In genomic region chr5:139787568-139788293, GRCh38 we compare ENCODE assay signal across 8 cellular contexts. TPM values are rescaled to one million over a fixed set of nuclear protein-coding genes. Genes with fewer than 3 reads are reported as not detected.
A peak's percentile ranks its signal among the peaks of the same experiment; 100 is the strongest.
DNase-seq lines count a peak whose midpoint lies in the region; ATAC-seq, FAIRE-seq and TF ChIP-seq lines count a peak whose summit lies in the region.

No MANE protein-coding gene starts in this region.

- no peaks in the 10 kb centered on the region for H3K27me3 ChIP-seq in psoas muscle (ENCODE audit: insufficient read depth in 3 of 3, low read length in 2 of 3)

- POLR2A ChIA-PET in HEK293 (lab: Yijun Ruan, JAX) (interaction anchor here (1.0 to 1.3 kb wide), 3 partner anchors 11 to 181 kb away, joined by 3 to 5 read pairs (median 4); no protein-coding TSS in a partner anchor), T-cell (lab: Charles Lee) (no interaction called here)

- H3K36me3 Mint-ChIP-seq in T-cell, result no peaks in the 10 kb centered on the region

- peaks cover 4 to 11% (median 5%) of the 10 kb centered on the region in 3 donors for H3K4me1 Mint-ChIP-seq in T-cell

- no peak overlapping the region for H3K27ac Mint-ChIP-seq in T-cell

- H3K27ac ChIP-seq in HEK293 (ENCODE audit: extremely low read depth, low read depth, low read length) (peak overlapping the region; percentile 56; the same call in 1 of the 2 replicates), psoas muscle (peak overlapping the region; percentile 80)

- CTCF ChIA-PET in HEK293 (lab: Yijun Ruan, JAX) (interaction anchor here (0.6 to 5.1 kb wide), 59 partner anchors 10 to 568 kb away, joined by 3 to 214 read pairs (median 4); partner anchors contain the start of gene PSD2), T-cell (lab: Charles Lee) (interaction anchor here (0.6 to 3.5 kb wide), 23 partner anchors 10 to 994 kb away, joined by 3 to 63 read pairs (median 5); no protein-coding TSS in a partner anchor)

- H3K4me3 ChIP-seq in HEK293 (ENCODE audit: low read depth, low read length) (peak overlapping the region; percentile 48), psoas muscle (peak overlapping the region; percentile 71)

- no peaks in the 10 kb centered on the region for H3K9me3 ChIP-seq in HEK293 (ENCODE audit: control insufficient read depth, insufficient read depth, low read depth, low read length)
- H3K9me3 ChIP-seq in psoas muscle, result no peaks in the 10 kb centered on the region

- TF ChIP-seq CTCF in HEK293 (tag by site-specific recombination; IDR thresholded peaks at IDR 0.05) (peak; percentile 79; the same call in 1 of the 2 replicates), psoas muscle (IDR thresholded peaks at IDR 0.05) (peak; percentile 98)

- H3K4me3 Mint-ChIP-seq in T-cell, result peak overlapping the region; percentile 80 to 85 (median 80)

- no peaks in the 10 kb centered on the region for H3K4me1 ChIP-seq in HEK293 (ENCODE audit: control insufficient read depth, insufficient read depth, low read length)
- no peaks in the 10 kb centered on the region for H3K4me1 ChIP-seq in psoas muscle

- peaks cover 25 to 42% of the 10 kb centered on the region in 2 donors for H3K27me3 Mint-ChIP-seq in T-cell

- H3K9me3 Mint-ChIP-seq in T-cell, result no peaks in the 10 kb centered on the region

- FAIRE-seq in G401.6 (lab: Jason Lieb, UNC), result peak; percentile 89

- intact Hi-C loops in left ventricle myocardium superior (cut with micrococcal nuclease) (loop anchor here (5.0 to 10.0 kb wide), 3 partner anchors 77 to 370 kb away; no protein-coding TSS in a partner anchor), psoas muscle (cut with DNase I) (loop anchor here (1.0 to 5.0 kb wide), 9 partner anchors 55 to 369 kb away; no protein-coding TSS in a partner anchor)

- ATAC-seq in T-cell (replicated peaks in 1 of 4) (peak; percentile 85 to 88 (median 86)), left ventricle myocardium superior (peak; percentile 92), psoas muscle (peak; percentile 84 to 90 (median 86))

- 0 to 1% (median 0%) methylated on average over 36 to 57 of the region's 57 CpGs for WGBS in psoas muscle, 3 donors

- peak; percentile 80 for DNase-seq in NAMALWA (ENCODE audit: low spot score)
- peak; percentile 36 to 90 (median 76) for DNase-seq in T-cell
- peak; percentile 55 for DNase-seq in amniotic stem cell (lab: John Stamatoyannopoulos, UW)
- DNase-seq in left ventricle myocardium superior, result peak; percentile 92
- DNase-seq in psoas muscle, result peak; percentile 87 to 94
- peak; percentile 93 for DNase-seq in ureter (ENCODE audit: low spot score)

- H3K36me3 ChIP-seq in HEK293 (ENCODE audit: control insufficient read depth in 2 of 2, insufficient read depth in 1 of 2, low read length in 2 of 2) (no peaks in the 10 kb centered on the region), psoas muscle (ENCODE audit: insufficient read depth in 1 of 2, low read depth in 1 of 2) (no peaks in the 10 kb centered on the region)

TF ChIP-seq in HEK293, 187 proteins besides CTCF, POLR2A, EP300 and RAD21 (continues in another document):
- TF ChIP-seq SP7 (tag by site-specific recombination; IDR thresholded peaks at IDR 0.05) (0 out of 2 replicates have a peak, but pooled peaks have one; percentile 28), KLF1 (tag by site-specific recombination; IDR thresholded peaks at IDR 0.05) (0 out of 2 replicates have a peak, but pooled peaks have one; percentile 27), PRDM6 (tag by site-specific recombination; IDR thresholded peaks at IDR 0.05) (no peak), ZNF629 (tag by site-specific recombination; IDR thresholded peaks at IDR 0.05) (peak; percentile 47), ZBTB7A (tag by site-specific recombination; IDR thresholded peaks at IDR 0.05; ENCODE audit: low read depth) (peak; percentile 21; the same call in 1 of the 2 replicates), ZNF600 (tag by site-specific recombination; IDR thresholded peaks at IDR 0.05) (no peak), ZSCAN23 (tag by site-specific recombination; IDR thresholded peaks at IDR 0.05) (no peak; the same call in 1 of the 2 replicates), ZNF660 (tag by site-specific recombination; IDR thresholded peaks at IDR 0.05) (peak; percentile 63; the same call in 1 of the 2 replicates), BCL11A (tag by site-specific recombination; IDR thresholded peaks at IDR 0.05; ENCODE audit: low read depth) (0 out of 2 replicates have a peak, but pooled peaks have one; percentile 46), ZNF37A (tag by site-specific recombination; IDR thresholded peaks at IDR 0.05) (no peak), YY1 (tag by site-specific recombination; IDR thresholded peaks at IDR 0.05) (no peak), ZNF654 (tag by site-specific recombination; IDR thresholded peaks at IDR 0.05; ENCODE audit: low read depth) (peak; percentile 92), PATZ1 (tag by site-specific recombination; IDR thresholded peaks at IDR 0.05) (peak; percentile 84), ZBTB26 (tag by site-specific recombination; optimal IDR thresholded peaks at IDR 0.05) (peak; percentile 74)
- TF ChIP-seq, protein P1, sequence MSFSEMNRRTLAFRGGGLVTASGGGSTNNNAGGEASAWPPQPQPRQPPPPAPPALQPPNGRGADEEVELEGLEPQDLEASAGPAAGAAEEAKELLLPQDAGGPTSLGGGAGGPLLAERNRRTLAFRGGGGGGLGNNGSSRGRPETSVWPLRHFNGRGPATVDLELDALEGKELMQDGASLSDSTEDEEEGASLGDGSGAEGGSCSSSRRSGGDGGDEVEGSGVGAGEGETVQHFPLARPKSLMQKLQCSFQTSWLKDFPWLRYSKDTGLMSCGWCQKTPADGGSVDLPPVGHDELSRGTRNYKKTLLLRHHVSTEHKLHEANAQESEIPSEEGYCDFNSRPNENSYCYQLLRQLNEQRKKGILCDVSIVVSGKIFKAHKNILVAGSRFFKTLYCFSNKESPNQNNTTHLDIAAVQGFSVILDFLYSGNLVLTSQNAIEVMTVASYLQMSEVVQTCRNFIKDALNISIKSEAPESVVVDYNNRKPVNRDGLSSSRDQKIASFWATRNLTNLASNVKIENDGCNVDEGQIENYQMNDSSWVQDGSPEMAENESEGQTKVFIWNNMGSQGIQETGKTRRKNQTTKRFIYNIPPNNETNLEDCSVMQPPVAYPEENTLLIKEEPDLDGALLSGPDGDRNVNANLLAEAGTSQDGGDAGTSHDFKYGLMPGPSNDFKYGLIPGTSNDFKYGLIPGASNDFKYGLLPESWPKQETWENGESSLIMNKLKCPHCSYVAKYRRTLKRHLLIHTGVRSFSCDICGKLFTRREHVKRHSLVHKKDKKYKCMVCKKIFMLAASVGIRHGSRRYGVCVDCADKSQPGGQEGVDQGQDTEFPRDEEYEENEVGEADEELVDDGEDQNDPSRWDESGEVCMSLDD (tag by site-specific recombination; IDR thresholded peaks at IDR 0.05), result 0 out of 2 replicates have a peak, but pooled peaks have one; percentile 41

RNA-seq across cellular contexts. Expression of gene PSD2, which starts 7.9 kb away (rescaled TPM):
- under 1 TPM in 3 of 5 donors, not detected in 2; 0.07 to 0.15 (median 0.09) TPM for total RNA-seq in T-cell
- total RNA-seq in left ventricle myocardium superior, result not detected
- under 1 TPM in 2 of 4 donors, not detected in 2; 0.04 to 0.37 TPM for total RNA-seq in psoas muscle
- under 1 TPM; 0.01 to 0.04 (median 0.03) TPM for polyA plus RNA-seq in psoas muscle
- total RNA-seq in ureter, result 0.21 TPM

Comparison
In these comparisons a context has a peak if more than half of its experiments do, and no peak if none do; other contexts are left out.
1. Peak in every context shown above with its lines: DNase-seq, ATAC-seq, H3K4me3 ChIP-seq and H3K27ac ChIP-seq.